8 cellular contexts compared by ENCODE assay signal in the genomic region with DNA sequence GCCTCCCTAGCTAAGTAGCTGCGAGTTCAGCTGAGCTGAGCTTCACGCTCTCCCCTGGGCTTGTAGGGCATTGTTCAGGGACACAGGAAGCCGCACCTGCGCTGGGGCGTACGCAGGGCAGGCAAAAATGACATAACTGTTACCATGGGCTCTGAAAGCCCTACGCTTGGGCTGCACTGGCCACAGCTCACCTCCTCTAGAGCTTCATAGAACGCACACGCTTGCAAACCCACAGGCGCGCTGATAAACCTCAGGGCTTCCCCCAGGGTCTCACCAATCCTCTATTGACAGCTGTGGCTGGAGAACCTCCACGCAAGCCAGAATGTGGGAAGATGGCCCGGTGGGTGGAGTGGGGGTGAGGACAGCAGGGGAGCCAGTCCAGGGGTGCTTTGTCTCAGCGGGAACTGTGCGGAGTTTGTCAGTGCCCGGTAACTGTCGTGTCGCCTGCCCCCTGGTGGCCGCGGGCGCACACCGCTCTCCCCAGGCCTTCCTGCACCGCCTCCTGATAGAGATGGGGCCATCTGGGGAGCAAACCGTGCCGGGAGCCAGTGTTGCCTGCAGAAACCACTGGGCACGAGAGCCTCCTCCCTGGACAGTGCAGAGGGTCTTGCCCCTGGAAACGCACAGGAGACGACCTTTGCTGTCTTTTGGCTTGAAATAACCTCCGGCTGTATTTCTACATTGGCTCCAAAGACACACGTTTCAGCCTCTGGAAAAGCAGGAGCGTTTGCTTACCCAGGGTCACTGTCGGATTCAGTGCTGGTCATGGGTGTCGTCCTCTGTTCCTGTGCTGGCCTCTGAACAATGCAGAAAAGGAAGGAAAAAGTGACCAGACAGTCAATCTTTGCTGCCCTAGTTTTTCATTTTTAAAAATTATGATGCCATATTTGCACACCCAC. TPM values are rescaled to one million over a fixed set of nuclear protein-coding genes. Genes with fewer than 3 reads are reported as not detected.
DNase-seq lines count a peak whose midpoint lies in the region; TF ChIP-seq lines count a peak whose summit lies in the region.

No MANE protein-coding gene starts in this region.

- H3K27me3 ChIP-seq in HL-60 (ENCODE audit: insufficient read depth, poor library complexity, severe bottlenecking), result peaks cover 10% of the 10 kb centered on the region
- no peaks in the 10 kb centered on the region for H3K27me3 ChIP-seq in PC-9 (ENCODE audit: insufficient read depth, low read depth)
- peaks cover 5% of the 10 kb centered on the region for H3K27me3 ChIP-seq in osteoblast (ENCODE audit: insufficient read depth, low read length)
- no peaks in the 10 kb centered on the region for H3K27me3 ChIP-seq in tibial nerve

- H4K20me1 ChIP-seq in PC-9 (ENCODE audit: insufficient read depth), result no peaks in the 10 kb centered on the region
- no peaks in the 10 kb centered on the region for H4K20me1 ChIP-seq in osteoblast (ENCODE audit: insufficient read depth, low read length)

- H3K4me2 ChIP-seq in PC-9 (no peak overlapping the region), osteoblast (ENCODE audit: insufficient read depth, low read length) (peak overlapping the region; percentile 67)

- BruUV-seq in PC-9 (replicated peaks; lab: Mats Ljungman, UMichigan), result no TSS peak

- POLR2A ChIA-PET in PC-9 (lab: Charles Lee; ENCODE audit: unreplicated experiment), result no interaction called here

- H3K9me3 ChIP-seq in PC-9 (ENCODE audit: insufficient read depth, low read depth) (no peaks in the 10 kb centered on the region), osteoblast (ENCODE audit: low read depth, low read length) (no peaks in the 10 kb centered on the region), tibial nerve (no peaks in the 10 kb centered on the region)

- peaks cover 15% of the 10 kb centered on the region for H3K4me1 ChIP-seq in PC-9 (replicated peaks; ENCODE audit: insufficient read depth)
- peaks cover 26% of the 10 kb centered on the region for H3K4me1 ChIP-seq in osteoblast (ENCODE audit: insufficient read depth, low read length)
- peaks cover 0 to 24% (median 2%) of the 10 kb centered on the region in 4 donors for H3K4me1 ChIP-seq in tibial nerve

- TF ChIP-seq CTCF in HL-60 (IDR thresholded peaks at IDR 0.05; ENCODE audit: insufficient read depth, low read length) (peak; percentile 100), PC-9 (conservative IDR thresholded peaks at IDR 0.05) (peak; percentile 90), fibroblast of villous mesenchyme (IDR thresholded peaks at IDR 0.05; ENCODE audit: insufficient read depth, low read depth, low read length) (peak; percentile 92), osteoblast (IDR thresholded peaks at IDR 0.05; ENCODE audit: extremely low read depth, low read depth, low read length) (peak; percentile 90), tibial nerve (IDR thresholded peaks at IDR 0.05) (peak; percentile 83 to 91 (median 87))

- H3K27ac ChIP-seq in HL-60 (replicated peaks) (no peak overlapping the region), PC-9 (no peak overlapping the region), osteoblast (ENCODE audit: low read depth, low read length) (no peak overlapping the region), tibial nerve (no peak overlapping the region)

- no peaks in the 10 kb centered on the region for H3K36me3 ChIP-seq in PC-9 (ENCODE audit: low read depth)
- no peaks in the 10 kb centered on the region for H3K36me3 ChIP-seq in osteoblast (ENCODE audit: insufficient read depth, low read length)
- no peaks in the 10 kb centered on the region for H3K36me3 ChIP-seq in tibial nerve

- H3K4me3 ChIP-seq in HL-60 (replicated peaks; ENCODE audit: insufficient read depth, low read length) (no peak overlapping the region), PC-9 (no peak overlapping the region), fibroblast of villous mesenchyme (ENCODE audit: low read depth, low read length) (no peak overlapping the region), osteoblast (ENCODE audit: insufficient read depth, low read length) (peak overlapping the region; percentile 45), tibial nerve (no peak overlapping the region)

- intact Hi-C loops in PC-9 (cut with micrococcal nuclease; ENCODE audit: unreplicated experiment), result loop anchor here (1.0 kb wide), 1 partner anchor 145 kb away; no protein-coding TSS in a partner anchor

- CTCF ChIA-PET in PC-9 (lab: Charles Lee), result interaction anchor here (0.7 to 0.8 kb wide), 2 partner anchors 19 to 21 kb away, joined by 3 to 4 read pairs; no protein-coding TSS in a partner anchor

- no peak for TF ChIP-seq EP300 in tibial nerve (IDR thresholded peaks at IDR 0.05)

- DNase-seq in Ammon's horn (ENCODE audit: low spot score), result peak; percentile 75
- DNase-seq in GM19240 (ENCODE audit: insufficient read length, low spot score), result peak; percentile 76
- peak; percentile 28 to 74 for DNase-seq in HL-60 (ENCODE audit: low read depth in 1 of 2, low spot score in 1 of 2)
- DNase-seq in PC-9, result peak in 1 of 2 experiments; percentile 65
- peak; percentile 31 for DNase-seq in activated T-helper 1 cell treated with Interleukin-2 at 50 U/mL for 16 hours (ENCODE audit: low read depth)
- DNase-seq in fibroblast of villous mesenchyme (ENCODE audit: low read depth), result peak; percentile 57
- peak; percentile 96 for DNase-seq in osteoblast (ENCODE audit: insufficient read length, low spot score, missing footprints)
- peak; percentile 65 to 80 for DNase-seq in tibial nerve (ENCODE audit: low spot score in 2 of 2)

- H3K9me2 ChIP-seq in PC-9 (ENCODE audit: insufficient read depth), result no peaks in the 10 kb centered on the region

- WGBS in tibial nerve, 2 donors, result 36 to 37% methylated on average over 32 to 33 of the region's 33 CpGs

- H3K79me2 ChIP-seq in PC-9 (ENCODE audit: low read depth) (no peaks in the 10 kb centered on the region), osteoblast (ENCODE audit: insufficient read depth, low read length) (no peaks in the 10 kb centered on the region)

- no peak overlapping the region for H2AFZ ChIP-seq in PC-9
- peak overlapping the region; percentile 92 for H2AFZ ChIP-seq in osteoblast (ENCODE audit: low read length)

- no peak for TF ChIP-seq POLR2A in tibial nerve (IDR thresholded peaks at IDR 0.05)

- H3F3A ChIP-seq in PC-9 (ENCODE audit: insufficient read depth, low read depth), result no peaks in the 10 kb centered on the region

RNA-seq across cellular contexts. Expression of gene CIDEA, which starts 17.0 kb away (rescaled TPM):
- total RNA-seq in PC-9 (2021), result not detected in 2 replicates
- total RNA-seq in fibroblast of villous mesenchyme, result not detected in 2 replicates
- total RNA-seq in osteoblast, result not detected in 2 replicates
- 100 to 1,000 TPM in 1 of 4 donors, 10 to 100 TPM in 3; 18.8 to 135 (median 61.6) TPM for total RNA-seq in tibial nerve

Comparison
In these comparisons a context has a peak if more than half of its experiments do, and no peak if none do; other contexts are left out.
1. RNA of gene CIDEA, which starts 17.0 kb away (total RNA-seq): 18.8 to 135 TPM in tibial nerve; not detected in PC-9, not detected in fibroblast of villous mesenchyme and not detected in osteoblast; every median in the first group is over 10 times any median in the second.
2. Peak in every context shown above with its lines, with median percentiles within 50 percentile points of each other: CTCF ChIP-seq.